Comparison of ENCODE assay signal across 9 cellular contexts in the genomic region with DNA sequence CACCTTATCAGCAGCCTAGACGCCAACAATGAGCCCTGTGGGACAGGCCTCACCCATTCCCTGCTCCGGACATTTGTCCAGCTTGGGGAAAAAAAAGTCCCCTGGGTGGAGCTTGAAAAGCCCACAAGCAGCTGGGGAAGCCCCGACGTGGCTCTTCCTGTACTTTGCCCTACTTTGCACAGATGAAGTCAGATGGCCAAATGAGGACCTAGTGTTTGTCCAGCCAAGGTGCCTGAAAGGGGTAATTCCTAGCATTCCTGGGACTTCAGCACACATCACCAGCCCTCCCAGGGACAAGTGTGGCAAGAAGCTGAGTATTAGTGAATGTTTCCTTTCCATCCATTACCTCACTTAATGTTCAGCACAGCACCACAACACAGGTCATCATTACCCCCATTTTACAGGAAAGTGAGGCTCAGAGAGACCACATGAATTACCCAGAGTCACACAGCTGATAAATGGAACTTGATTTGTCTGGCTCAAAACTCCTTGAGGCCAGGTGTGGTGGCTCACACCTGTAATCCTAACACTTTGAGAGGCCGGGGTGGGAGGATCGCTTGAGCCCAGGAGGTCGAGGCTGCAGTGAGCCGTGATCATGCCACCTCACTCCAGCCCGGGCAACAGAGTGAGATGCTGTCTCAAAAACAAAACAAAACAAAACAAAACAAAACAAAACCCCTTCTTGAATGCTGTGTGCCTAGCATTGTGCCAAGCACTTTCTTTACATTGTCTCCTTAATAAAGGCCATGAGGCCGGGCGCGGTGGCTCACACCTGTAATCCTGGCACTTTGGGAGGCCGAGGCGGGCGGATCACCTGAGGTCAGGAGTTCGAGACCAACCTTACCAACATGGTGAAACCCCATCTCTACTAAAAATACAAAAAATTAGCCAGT. TPM values are rescaled to one million over a fixed set of nuclear protein-coding genes. Genes with fewer than 3 reads are reported as not detected.
DNase-seq lines count a peak whose midpoint lies in the region; ATAC-seq and TF ChIP-seq lines count a peak whose summit lies in the region.
"Had no signal": no experiment of that assay in that cellular context is flagged by ENCODE, and none has a peak within 500 bp of the region (broad histone marks: within the 10 kb centered on the region; RNA-seq: fewer than 3 reads in every experiment).

No MANE protein-coding gene starts in this region.

- intact Hi-C loops in heart right ventricle (cut with DNase I) (loop anchor here in 9 of 10 donors (2.0 to 10.0 kb wide), 7 partner anchors 68 to 233 kb away; a partner anchor contains a TSS), sciatic nerve (cut with DNase I) (loop anchor here (5.0 kb wide), 2 partner anchors 113 to 213 kb away; no protein-coding TSS in a partner anchor)

- peak overlapping the region; percentile 78 for H3K27ac Mint-ChIP-seq in T-helper 17 cell

- H3K36me3 Mint-ChIP-seq in T-helper 17 cell (ENCODE audit: low read depth): no peaks in the 10 kb centered on the region

- H3K9me3 ChIP-seq in T-helper 17 cell (ENCODE audit: control insufficient read depth, low read length, poor library complexity, severe bottlenecking) (no peaks in the 10 kb centered on the region), heart right ventricle (no peaks in the 10 kb centered on the region)

- H3K4me3 ChIP-seq in heart right ventricle: no peak overlapping the region

- 73 to 78% methylated on average over 16 of the region's 16 CpGs for WGBS in heart right ventricle, 2 donors

- peak overlapping the region; percentile 39 to 83 (median 72) for H3K27ac ChIP-seq in heart right ventricle

- no peaks in the 10 kb centered on the region for H3K36me3 ChIP-seq in heart right ventricle

- no peak for TF ChIP-seq CTCF in heart right ventricle (IDR thresholded peaks at IDR 0.05)

- ATAC-seq in T-helper 17 cell: no peak
- ATAC-seq in heart right ventricle: peak in 7 of 8 donors; percentile 0 to 48 (median 16)
- no peak for ATAC-seq in sciatic nerve

- DNase-seq in ELF-1 (ENCODE audit: low read depth, low spot score) (peak; percentile 53), T-helper 17 cell (no peak), heart right ventricle (peak in 1 of 2 donors; percentile 79), sciatic nerve (ENCODE audit: low spot score) (peak; percentile 50), amygdala (lab: John Stamatoyannopoulos, UW) (no peak), retina (no peak), NCI-H128 (lab: John Stamatoyannopoulos, UW; ENCODE audit: unreplicated experiment) (no peak), DMS79 treated with DMSO at 0.1 percent for 48 hours (lab: John Stamatoyannopoulos, UW) (no peak)
- DNase-seq: SHP77 had no signal

- peaks cover 17% of the 10 kb centered on the region for H3K4me1 Mint-ChIP-seq in T-helper 17 cell

- H3K4me3 Mint-ChIP-seq in T-helper 17 cell: peak overlapping the region; percentile 53

- peaks cover 5% of the 10 kb centered on the region for H3K27me3 Mint-ChIP-seq in T-helper 17 cell

- no peaks in the 10 kb centered on the region for H3K27me3 ChIP-seq in heart right ventricle

- H3K4me1 ChIP-seq in heart right ventricle: peaks cover 4 to 41% (median 34%) of the 10 kb centered on the region in 9 donors

RNA-seq across cellular contexts. Expression of a gene that starts 19.9 kb away (rescaled TPM):
- under 1 TPM; 0.16 to 0.75 TPM for total RNA-seq in T-helper 17 cell
- total RNA-seq in heart right ventricle: 1 to 10 TPM; 1.7 to 4.0 (median 2.2) TPM
- 10 to 100 TPM in 1 of 2 donors, 1 to 10 TPM in 1; 7.0 to 10.6 TPM for polyA plus RNA-seq in heart right ventricle
- total RNA-seq in sciatic nerve: 121 TPM

RNA-seq across cellular contexts. Expression of a gene that starts 54.2 kb away (rescaled TPM):
- total RNA-seq in T-helper 17 cell (not detected), heart right ventricle (under 1 TPM in 1 of 10 donors, not detected in 9; 0.60 TPM), sciatic nerve (0.13 TPM)
- under 1 TPM in 1 of 2 donors, not detected in 1; 0.07 TPM for polyA plus RNA-seq in heart right ventricle

RNA-seq across cellular contexts. Expression of a gene that starts 59.4 kb away (rescaled TPM):
- total RNA-seq in T-helper 17 cell: 10 to 100 TPM; 37.0 to 39.6 TPM
- total RNA-seq in heart right ventricle: 10 to 100 TPM; 39.9 to 53.9 (median 45.9) TPM
- polyA plus RNA-seq in heart right ventricle: 10 to 100 TPM; 33.4 to 57.9 TPM
- total RNA-seq in sciatic nerve: 38.5 TPM

Comparison
In these comparisons a context has a peak if more than half of its experiments do, and no peak if none do; other contexts are left out.
1. DNase-seq: peak in ELF-1 (single experiment) and sciatic nerve (single experiment); none in T-helper 17 cell (0 of 3), amygdala (0 of 56), retina (single experiment), NCI-H128 (single experiment) and DMS79 treated with DMSO at 0.1 percent for 48 hours (single experiment).
2. ATAC-seq: peak in heart right ventricle (7 of 8); none in T-helper 17 cell (single experiment) and sciatic nerve (single experiment).
3. RNA of a gene that starts 19.9 kb away (total RNA-seq): 121 TPM in sciatic nerve (single experiment); 1.7 to 4.0 TPM in heart right ventricle and 0.16 to 0.75 TPM in T-helper 17 cell; every median in the first group is over 10 times any median in the second.